In genomic region chr6:111862314-111862713, GRCh38 we compare ENCODE assay signal across 28 cellular contexts. TPM values are rescaled to one million over a fixed set of nuclear protein-coding genes. Genes with fewer than 3 reads are reported as not detected.
A peak's percentile ranks its signal among the peaks of the same experiment; 100 is the strongest.
DNase-seq lines count a peak whose midpoint lies in the region; ATAC-seq, FAIRE-seq and TF ChIP-seq lines count a peak whose summit lies in the region.
"Had no signal": no experiment of that assay in that cellular context is flagged by ENCODE, and none has a peak within 500 bp of the region (broad histone marks: within the 10 kb centered on the region; RNA-seq: fewer than 3 reads in every experiment).

No MANE protein-coding gene starts in this region.

- TF ChIP-seq CTCF in H1 (IDR thresholded peaks at IDR 0.05; ENCODE audit: control extremely low read depth in 1 of 3, insufficient read depth in 1 of 3, low read depth in 1 of 3, low read length in 3 of 3) = no peak
- TF ChIP-seq CTCF in neural crest cell (conservative IDR thresholded peaks at IDR 0.05) = no peak

- peaks cover 0 to 94% of the 10 kb centered on the region in 2 experiments; a peak in 3 of 4 replicates for H3K79me2 ChIP-seq in H1 (ENCODE audit: control insufficient read depth in 1 of 2, insufficient read depth in 2 of 2, low read length in 2 of 2)

- DNase-seq in activated CD8-positive, alpha-beta memory T cell treated with anti-CD3 and anti-CD28 coated beads, Interleukin-2, amount 10 ng/mL, durations not matched to agents 7 days and 5 days = no peak
- no peak for DNase-seq in activated CD8-positive, alpha-beta memory T cell treated with anti-CD3 and anti-CD28 coated beads, Interleukin-2, amount 50 U/mL, for 4 hours
- DNase-seq in T-cell (no peak), H1 (ENCODE audit: low read depth in 1 of 2, low spot score in 2 of 2) (no peak), neural crest cell (ENCODE audit: low read depth, low spot score) (no peak), GOT3 (lab: John Stamatoyannopoulos, UW) (no peak), NCI-H1092 (lab: John Stamatoyannopoulos, UW) (no peak)
- DNase-seq: activated CD4-positive, CD25-positive, alpha-beta regulatory T cell; brain microvascular endothelial cell; DMS153; foreskin melanocyte; GF-D8; HFFc6; NCI-H187 treated with DMSO at 0.1 percent for 48 hours; NCI-H510A treated with DMSO at 0.1 percent for 48 hours; RPMI8226; SK-N-SH; spleen; stimulated activated CD4-positive, alpha-beta T cell treated with anti-CD3 and anti-CD28 coated beads, Interleukin-4, amount 100 ng/mL, for 4 hours; T-helper 9 cell had no signal

- TF ChIP-seq EP300 in H1 (IDR thresholded peaks at IDR 0.05; ENCODE audit: borderline replicate concordance in 1 of 2, low read depth in 2 of 2, low read length in 2 of 2) = no peak

- H2BK20ac ChIP-seq in H1 (ENCODE audit: low read length) = no peak overlapping the region

- H3K36me3 Mint-ChIP-seq in activated CD8-positive, alpha-beta memory T cell treated with anti-CD3 and anti-CD28 coated beads, Interleukin-2, amount 10 ng/mL, durations not matched to agents 7 days and 5 days = peaks cover 23% of the 10 kb centered on the region
- peaks cover 23% of the 10 kb centered on the region for H3K36me3 Mint-ChIP-seq in T-cell
- no peaks in the 10 kb centered on the region for H3K36me3 Mint-ChIP-seq in neural crest cell (ENCODE audit: low read depth)
- H3K36me3 Mint-ChIP-seq: mesothelial cell of epicardium had no signal

- H3K36me3 ChIP-seq in H1 (ENCODE audit: control insufficient read depth in 2 of 4, insufficient read depth in 4 of 4, low read length in 3 of 4) = no peaks in the 10 kb centered on the region
- H3K36me3 ChIP-seq: brain microvascular endothelial cell had no signal

- peaks cover 93% of the 10 kb centered on the region for H3K4me1 Mint-ChIP-seq in activated CD8-positive, alpha-beta memory T cell treated with anti-CD3 and anti-CD28 coated beads, Interleukin-2, amount 10 ng/mL, durations not matched to agents 7 days and 5 days
- H3K4me1 Mint-ChIP-seq in T-cell (peaks cover 98 to 100% (median 99%) of the 10 kb centered on the region in 3 donors), neural crest cell (peaks cover 88% of the 10 kb centered on the region)

- no peak overlapping the region for H3K4me3 ChIP-seq in H1 (ENCODE audit: extremely low read depth in 1 of 4, insufficient read depth in 2 of 4, low read depth in 3 of 4, low read length in 4 of 4)
- H3K4me3 ChIP-seq: A549; BLaER1 treated with 17β-estradiol and CSF1 and Interleukin-3, amounts not matched to agents 10 nM and 100 nM; K562; spleen had no signal

- no peak overlapping the region for H4K91ac ChIP-seq in H1 (replicated peaks; ENCODE audit: insufficient read length, low read length)

- no peak overlapping the region for H3K4me3 Mint-ChIP-seq in activated CD8-positive, alpha-beta memory T cell treated with anti-CD3 and anti-CD28 coated beads, Interleukin-2, amount 10 ng/mL, durations not matched to agents 7 days and 5 days
- peak overlapping the region in 2 of 3 donors; percentile 15 to 99 for H3K4me3 Mint-ChIP-seq in T-cell
- H3K4me3 Mint-ChIP-seq in neural crest cell = peak overlapping the region; percentile 7
- H3K4me3 Mint-ChIP-seq: dendritic cell treated with granulocyte-macrophage colony-stimulating factor and Interleukin-4, amounts not matched to agents 40 ng/mL and 50 ng/mL, for 4 days; HFFc6; mesothelial cell of epicardium had no signal

- no peak overlapping the region for H2BK15ac ChIP-seq in H1 (ENCODE audit: low read length)

- TF ChIP-seq POLR2A in H1 (IDR thresholded peaks at IDR 0.05; ENCODE audit: control extremely low read depth in 1 of 2, low read depth in 2 of 2, low read length in 2 of 2) = no peak

- H3K9ac ChIP-seq in H1 (replicated peaks in 1 of 4; ENCODE audit: extremely low read depth in 1 of 4, low read depth in 3 of 4, low read length in 3 of 4) = no peak overlapping the region
- H3K9ac ChIP-seq: BLaER1 treated with 17β-estradiol and CSF1 and Interleukin-3, amounts not matched to agents 10 nM and 100 nM; SK-N-SH had no signal

- H3K27me3 ChIP-seq in H1 (replicated peaks in 1 of 4; ENCODE audit: control insufficient read depth in 3 of 4, extremely low read depth in 1 of 4, insufficient read depth in 3 of 4, low read length in 3 of 4) = no peaks in the 10 kb centered on the region
- H3K27me3 ChIP-seq: BLaER1 treated with 17β-estradiol and CSF1 and Interleukin-3, amounts not matched to agents 10 nM and 100 nM; brain microvascular endothelial cell; spleen had no signal

- H3K4me2 ChIP-seq in H1 (ENCODE audit: insufficient read depth in 1 of 2, low read depth in 2 of 2, low read length in 2 of 2) = peak overlapping the region in 1 of 2 experiments; percentile 45; a peak in 1 of 4 replicates
- H3K4me2 ChIP-seq: A549; BLaER1 treated with 17β-estradiol and CSF1 and Interleukin-3, amounts not matched to agents 10 nM and 100 nM; SK-N-SH had no signal

- H2BK12ac ChIP-seq in H1 (ENCODE audit: low read depth, low read length) = 0 out of 2 replicates have a peak overlapping the region, but pooled peaks have one; percentile 23

- peaks cover 4% of the 10 kb centered on the region; the same call in 1 of the 2 replicates for H3K79me1 ChIP-seq in H1 (ENCODE audit: low read depth, low read length)

- no peak overlapping the region for H3K4ac ChIP-seq in H1 (replicated peaks; ENCODE audit: insufficient read length, low read depth, low read length)

- no peak overlapping the region for H3K14ac ChIP-seq in H1 (ENCODE audit: insufficient read length)

- no peaks in the 10 kb centered on the region; the same call in 1 of the 2 replicates for H3K23me2 ChIP-seq in H1 (ENCODE audit: low read depth, low read length)

- H2AFZ ChIP-seq in H1 (ENCODE audit: low read length) = no peak overlapping the region

- no peak overlapping the region for H4K8ac ChIP-seq in H1 (ENCODE audit: extremely low read depth, insufficient read depth, low read length)

- H4K5ac ChIP-seq in H1 (ENCODE audit: insufficient read length, low read depth, low read length) = no peak overlapping the region

- no peak overlapping the region for H2AK5ac ChIP-seq in H1 (ENCODE audit: low read depth, low read length)

- no peak overlapping the region for H2BK5ac ChIP-seq in H1 (ENCODE audit: low read depth, low read length)

- H3K9me3 ChIP-seq in H1 (ENCODE audit: insufficient read depth in 2 of 2, low read depth in 1 of 2, low read length in 1 of 2) = no peaks in the 10 kb centered on the region
- H3K9me3 ChIP-seq: A549; BLaER1 treated with 17β-estradiol and CSF1 and Interleukin-3, amounts not matched to agents 10 nM and 100 nM; SK-N-SH; spleen had no signal

- no peaks in the 10 kb centered on the region for H3K9me3 Mint-ChIP-seq in activated CD8-positive, alpha-beta memory T cell treated with anti-CD3 and anti-CD28 coated beads, Interleukin-2, amount 10 ng/mL, durations not matched to agents 7 days and 5 days (ENCODE audit: low read depth)
- no peaks in the 10 kb centered on the region for H3K9me3 Mint-ChIP-seq in T-cell
- no peaks in the 10 kb centered on the region for H3K9me3 Mint-ChIP-seq in neural crest cell
- H3K9me3 Mint-ChIP-seq: dendritic cell treated with granulocyte-macrophage colony-stimulating factor and Interleukin-4, amounts not matched to agents 40 ng/mL and 50 ng/mL, for 4 days; HFFc6; mesothelial cell of epicardium had no signal

- H3K27ac Mint-ChIP-seq in activated CD8-positive, alpha-beta memory T cell treated with anti-CD3 and anti-CD28 coated beads, Interleukin-2, amount 10 ng/mL, durations not matched to agents 7 days and 5 days = peak overlapping the region; percentile 37
- H3K27ac Mint-ChIP-seq in T-cell (peak overlapping the region; percentile 82 to 84), neural crest cell (ENCODE audit: unreplicated experiment) (no peak overlapping the region)
- H3K27ac Mint-ChIP-seq: dendritic cell treated with granulocyte-macrophage colony-stimulating factor and Interleukin-4, amounts not matched to agents 40 ng/mL and 50 ng/mL, for 4 days; HFFc6; mesothelial cell of epicardium had no signal

- WGBS in H1 (ENCODE audit: extremely low coverage in 1 of 2, insufficient coverage in 1 of 2, insufficient read length in 1 of 2, insufficient replicate concordance in 2 of 2, low coverage in 1 of 2, low lambda C conversion rate in 2 of 2, missing lambda C conversion rate in 1 of 2), 2 experiments = 96% methylated on average over 5 of the region's 5 CpGs; no CpG with 5 or more reads in 1 of the 2 experiments

- H2BK120ac ChIP-seq in H1 (replicated peaks; ENCODE audit: low read depth, low read length) = no peak overlapping the region

- peaks cover 9 to 47% (median 36%) of the 10 kb centered on the region in 4 experiments; a peak in 6 of 7 replicates for H3K4me1 ChIP-seq in H1 (replicated peaks in 1 of 4; ENCODE audit: control insufficient read depth in 3 of 4, insufficient read depth in 4 of 4, low read length in 3 of 4)
- H3K4me1 ChIP-seq: A549 had no signal

- H3K27me3 Mint-ChIP-seq in activated CD8-positive, alpha-beta memory T cell treated with anti-CD3 and anti-CD28 coated beads, Interleukin-2, amount 10 ng/mL, durations not matched to agents 7 days and 5 days = no peaks in the 10 kb centered on the region
- H3K27me3 Mint-ChIP-seq in T-cell = no peaks in the 10 kb centered on the region
- H3K27me3 Mint-ChIP-seq in neural crest cell (ENCODE audit: low read depth) = no peaks in the 10 kb centered on the region
- H3K27me3 Mint-ChIP-seq: dendritic cell treated with granulocyte-macrophage colony-stimulating factor and Interleukin-4, amounts not matched to agents 40 ng/mL and 50 ng/mL, for 4 days had no signal

- FAIRE-seq in H1 (lab: Jason Lieb, UNC) = no peak
- FAIRE-seq: A549, GM12892, K562 had no signal

- H3K56ac ChIP-seq in H1 (replicated peaks; ENCODE audit: insufficient read length, low read depth, low read length) = no peak overlapping the region

- H4K20me1 ChIP-seq in H1 (replicated peaks in 1 of 2; ENCODE audit: control insufficient read depth in 1 of 2, insufficient read depth in 2 of 2, low read length in 2 of 2) = no peaks in the 10 kb centered on the region

- H3K27ac ChIP-seq in H1 (ENCODE audit: low read depth, low read length) = no peak overlapping the region
- H3K27ac ChIP-seq: A549; BLaER1 treated with 17β-estradiol and CSF1 and Interleukin-3, amounts not matched to agents 10 nM and 100 nM; brain microvascular endothelial cell; epithelial cell of prostate; spleen had no signal

- TF ChIP-seq RAD21 in H1 (IDR thresholded peaks at IDR 0.05 in 1 of 2, conservative IDR thresholded peaks at IDR 0.05 in 1 of 2; ENCODE audit: low read depth in 2 of 2, low read length in 2 of 2) = no peak

- ATAC-seq in activated CD8-positive, alpha-beta memory T cell treated with anti-CD3 and anti-CD28 coated beads, Interleukin-2, amount 10 ng/mL, durations not matched to agents 7 days and 5 days = no peak
- no peak for ATAC-seq in T-cell (replicated peaks in 1 of 4)
- no peak for ATAC-seq in HG03159 (IDR thresholded peaks at IDR 0.05; ENCODE audit: unreplicated experiment)
- ATAC-seq: A549, K562 had no signal

- no peak overlapping the region for H3K18ac ChIP-seq in H1 (ENCODE audit: extremely low read depth, low read length)

- POLR2A ChIA-PET in T-cell (lab: Charles Lee) (interaction anchor here (0.6 to 1.2 kb wide), 8 partner anchors 10 to 193 kb away, joined by 3 to 8 read pairs (median 4); no protein-coding TSS in a partner anchor), H1 (lab: Charles Lee; ENCODE audit: partially characterized antibody) (interaction anchor here (1.1 to 1.7 kb wide), 5 partner anchors 11 to 80 kb away, joined by 3 to 4 read pairs (median 3); partner anchors contain the start of gene FYN)

- CTCF ChIA-PET in activated CD8-positive, alpha-beta memory T cell treated with anti-CD3 and anti-CD28 coated beads, Interleukin-2, amount 10 ng/mL, durations not matched to agents 7 days and 5 days (lab: Charles Lee) = interaction anchor here (1.1 to 1.6 kb wide), 4 partner anchors 11 to 19 kb away, joined by 3 to 5 read pairs (median 4); partner anchors contain the start of gene FYN
- CTCF ChIA-PET in T-cell (lab: Charles Lee) = interaction anchor here in 1 of 2 donors (0.7 to 1.3 kb wide), 4 partner anchors 11 to 153 kb away, joined by 3 to 6 read pairs (median 4); no protein-coding TSS in a partner anchor
- CTCF ChIA-PET in H1 (lab: Charles Lee; ENCODE audit: partially characterized antibody) = interaction anchor here (1.3 to 2.4 kb wide), 4 partner anchors 12 to 150 kb away, joined by 4 to 10 read pairs (median 6); no protein-coding TSS in a partner anchor

- no peak overlapping the region for H3K23ac ChIP-seq in H1 (ENCODE audit: insufficient read length)

RNA-seq across cellular contexts. Expression of gene FYN, which starts 10.9 kb away (rescaled TPM):
- 100 to 1,000 TPM; 266 to 323 TPM for total RNA-seq in activated CD8-positive, alpha-beta memory T cell treated with anti-CD3 and anti-CD28 coated beads, Interleukin-2, amount 10 ng/mL, durations not matched to agents 7 days and 5 days
- 100 to 1,000 TPM; 466 to 573 (median 534) TPM for total RNA-seq in T-cell
- 92.5 and 97.2 TPM in 2 replicates for total RNA-seq in H1 (2021; fragmentation: NEBNext Ultra II Directional; extraction: Animal tissue kit (Norgen Biotek cat#: 25700))
- polyA plus RNA-seq in H1 (2011; rRNA removed) = 46.8 and 79.6 TPM in 2 replicates
- 69.4 TPM for polyA plus RNA-seq in H1 (2011; cell fraction: cytosol; rRNA removed)
- polyA plus RNA-seq in H1 (2011; cell fraction: nucleus; rRNA removed) = 110 TPM
- 87.4 to 117 TPM (median 95.3 TPM) in 4 replicates for polyA plus RNA-seq in H1 (2012, experiment 1 of 2)
- polyA plus RNA-seq in H1 (2012, experiment 2 of 2) = 21.2 TPM
- polyA plus RNA-seq in H1 (2013, experiment 1 of 2) = 59.2 TPM
- polyA plus RNA-seq in H1 (2013, experiment 2 of 2) = 58.6 TPM
- 74.0 and 105 TPM in 2 replicates for polyA minus RNA-seq in H1 (2011; rRNA and poly(A)+ RNA removed)
- 39.4 TPM for polyA minus RNA-seq in H1 (2011; cell fraction: cytosol; rRNA and poly(A)+ RNA removed)
- 81.6 TPM for polyA minus RNA-seq in H1 (2011; cell fraction: nucleus; rRNA and poly(A)+ RNA removed)
- 227 and 260 TPM in 2 replicates for total RNA-seq in neural crest cell
